ENCODE assay signal across 1 cellular context in genomic region chr2:218755567-218756404, GRCh38.
TF ChIP-seq lines count a peak whose summit lies in the region.

No MANE protein-coding gene starts in this region.

TF ChIP-seq in HepG2, 621 proteins besides CTCF, POLR2A, EP300 and RAD21 (continued from another document and continues in another):
- TF ChIP-seq HMGXB3 (CRISPR knock-in tag; IDR thresholded peaks at IDR 0.05; ENCODE audit: borderline replicate concordance): peak; percentile 92; the same call in 1 of the 2 replicates
- TF ChIP-seq ZNF124 (CRISPR knock-in tag; IDR thresholded peaks at IDR 0.05): peak; percentile 83; the same call in 1 of the 2 replicates
- peak; percentile 93 for TF ChIP-seq SOX13 (IDR thresholded peaks at IDR 0.05)
- peak in 1 of 2 experiments; percentile 96; a peak in 3 of 4 replicates for TF ChIP-seq SOX13 (CRISPR knock-in tag; conservative IDR thresholded peaks at IDR 0.05 in 1 of 2, IDR thresholded peaks at IDR 0.05 in 1 of 2)
- TF ChIP-seq MTA1 (CRISPR knock-in tag; IDR thresholded peaks at IDR 0.05; ENCODE audit: borderline replicate concordance): peak; percentile 98
- TF ChIP-seq RBM39 (IDR thresholded peaks at IDR 0.05; ENCODE audit: low read depth, low read length, poor library complexity, severe bottlenecking): peak; percentile 36
- no peak for TF ChIP-seq ZNF251 (CRISPR knock-in tag; IDR thresholded peaks at IDR 0.05)
- peak; percentile 99 for TF ChIP-seq ZNF280D (CRISPR knock-in tag; IDR thresholded peaks at IDR 0.05)
- peak; percentile 98 for TF ChIP-seq ISL2 (CRISPR knock-in tag; IDR thresholded peaks at IDR 0.05)
- TF ChIP-seq HNRNPL (IDR thresholded peaks at IDR 0.05; ENCODE audit: low read depth, low read length): no peak
- TF ChIP-seq IKZF4 (CRISPR knock-in tag; IDR thresholded peaks at IDR 0.05; ENCODE audit: borderline replicate concordance, low read depth, not compliant biosample characterization): no peak
- TF ChIP-seq U2AF1 (optimal IDR thresholded peaks at IDR 0.05; ENCODE audit: low read depth, low read length): peak; percentile 90
- no peak for TF ChIP-seq ZNF276 (CRISPR knock-in tag; IDR thresholded peaks at IDR 0.05; ENCODE audit: low read depth)
- peak; percentile 78; the same call in 1 of the 2 replicates for TF ChIP-seq TEF (CRISPR knock-in tag; IDR thresholded peaks at IDR 0.05)
- no peak for TF ChIP-seq SCMH1 (CRISPR knock-in tag; IDR thresholded peaks at IDR 0.05; ENCODE audit: borderline replicate concordance)
- no peak for TF ChIP-seq ZNF75D (CRISPR knock-in tag; IDR thresholded peaks at IDR 0.05; ENCODE audit: borderline replicate concordance)
- TF ChIP-seq ZNF7 (CRISPR knock-in tag; IDR thresholded peaks at IDR 0.05): no peak
- TF ChIP-seq MLX (CRISPR knock-in tag; IDR thresholded peaks at IDR 0.05): peak; percentile 92; the same call in 1 of the 2 replicates
- TF ChIP-seq USF2 (IDR thresholded peaks at IDR 0.05; ENCODE audit: low read depth, low read length): no peak
- TF ChIP-seq USF2 (CRISPR knock-in tag; IDR thresholded peaks at IDR 0.05; ENCODE audit: borderline replicate concordance): no peak
- no peak for TF ChIP-seq ZNF563 (CRISPR knock-in tag; IDR thresholded peaks at IDR 0.05)
- 0 out of 2 replicates have a peak, but pooled peaks have one; percentile 67 for TF ChIP-seq ZBTB46 (CRISPR knock-in tag; IDR thresholded peaks at IDR 0.05; ENCODE audit: borderline replicate concordance)
- TF ChIP-seq POGK (CRISPR knock-in tag; conservative IDR thresholded peaks at IDR 0.05): peak; percentile 91
- peak; percentile 93; the same call in 1 of the 2 replicates for TF ChIP-seq ZKSCAN8 (CRISPR knock-in tag; IDR thresholded peaks at IDR 0.05; ENCODE audit: borderline replicate concordance)
- TF ChIP-seq JUN (CRISPR knock-in tag; IDR thresholded peaks at IDR 0.05): peak; percentile 92
- TF ChIP-seq CBX2 (IDR thresholded peaks at IDR 0.05; ENCODE audit: low read depth, low read length): no peak
- no peak for TF ChIP-seq CBX2 (CRISPR knock-in tag; IDR thresholded peaks at IDR 0.05; ENCODE audit: low read depth)
- no peak for TF ChIP-seq ZNF468 (CRISPR knock-in tag; IDR thresholded peaks at IDR 0.05)
- TF ChIP-seq SMYD3 (CRISPR knock-in tag; IDR thresholded peaks at IDR 0.05): no peak
- TF ChIP-seq ZXDC (CRISPR knock-in tag; IDR thresholded peaks at IDR 0.05): peak; percentile 95
- peak; percentile 55 for TF ChIP-seq ZNF3 (CRISPR knock-in tag; IDR thresholded peaks at IDR 0.05)
- TF ChIP-seq ZFYVE20 (CRISPR knock-in tag; IDR thresholded peaks at IDR 0.05; ENCODE audit: borderline replicate concordance, low read depth): no peak
- peak; percentile 58; the same call in 1 of the 2 replicates for TF ChIP-seq ZNF143 (CRISPR knock-in tag; IDR thresholded peaks at IDR 0.05)
- no peak; the same call in 1 of the 2 replicates for TF ChIP-seq ZNF547 (CRISPR knock-in tag; IDR thresholded peaks at IDR 0.05)
- peak; percentile 75 for TF ChIP-seq ZSCAN29 (CRISPR knock-in tag; conservative IDR thresholded peaks at IDR 0.05)
- no peak for TF ChIP-seq ZC3H4 (CRISPR knock-in tag; IDR thresholded peaks at IDR 0.05; ENCODE audit: borderline replicate concordance)
- peak; percentile 48; the same call in 1 of the 2 replicates for TF ChIP-seq MYNN (CRISPR knock-in tag; IDR thresholded peaks at IDR 0.05; ENCODE audit: low read depth)
